Comparison of ENCODE assay signal across 8 cellular contexts in the genomic region with DNA sequence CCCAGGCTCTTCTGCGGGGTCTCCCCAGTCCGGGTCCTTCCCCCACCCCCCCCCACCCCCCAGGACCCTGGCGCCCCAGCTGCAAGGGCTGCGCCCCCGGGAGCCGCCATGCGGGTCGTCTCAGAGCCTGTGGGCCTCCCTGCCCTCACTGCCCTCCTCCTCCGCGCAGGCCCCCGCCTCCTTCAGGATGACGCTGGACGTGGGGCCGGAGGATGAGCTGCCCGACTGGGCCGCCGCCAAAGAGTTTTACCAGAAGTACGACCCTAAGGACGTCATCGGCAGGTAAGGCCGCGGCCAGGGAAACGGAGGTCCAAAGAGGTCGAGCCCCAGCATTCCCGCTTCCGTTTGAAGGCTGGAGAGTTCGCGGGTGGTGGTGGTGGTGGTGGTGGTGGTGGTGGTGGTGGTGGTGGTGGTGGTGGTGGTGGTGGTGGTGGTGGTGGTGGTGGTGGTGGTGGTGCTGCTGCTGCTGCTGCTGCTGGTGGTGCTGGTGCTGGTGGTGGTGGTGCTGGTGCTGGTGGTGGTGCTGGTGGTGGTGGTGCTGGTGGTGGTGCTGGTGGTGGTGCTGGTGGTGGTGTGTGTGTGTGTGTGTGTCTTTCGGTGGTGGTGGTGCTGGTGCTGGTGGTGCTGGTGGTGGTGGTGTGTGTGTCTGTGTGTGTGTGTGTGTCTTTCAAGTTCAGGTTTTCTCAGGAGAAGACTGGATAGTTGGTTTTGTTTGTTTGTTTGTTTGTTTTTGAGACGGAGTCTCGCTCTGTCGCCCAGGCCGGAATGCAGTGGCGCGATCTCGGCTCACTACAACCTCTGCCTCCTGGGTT. TPM values are rescaled to one million over a fixed set of nuclear protein-coding genes. Genes with fewer than 3 reads are reported as not detected.
DNase-seq lines count a peak whose midpoint lies in the region; ATAC-seq and TF ChIP-seq lines count a peak whose summit lies in the region.

No MANE protein-coding gene starts in this region.

- H3K4me1 Mint-ChIP-seq in activated CD4-positive, alpha-beta T cell treated with anti-CD3 and anti-CD28 coated beads for 36 hours: peaks cover 21% of the 10 kb centered on the region
- peaks cover 23 to 32% (median 29%) of the 10 kb centered on the region in 3 donors for H3K4me1 Mint-ChIP-seq in naive B cell

- peak overlapping the region; percentile 88 for H3K27ac Mint-ChIP-seq in activated CD4-positive, alpha-beta T cell treated with anti-CD3 and anti-CD28 coated beads for 36 hours
- H3K27ac Mint-ChIP-seq in naive B cell: peak overlapping the region in 4 of 6 donors; percentile 76 to 95 (median 87)

- no peaks in the 10 kb centered on the region for H3K27me3 Mint-ChIP-seq in activated CD4-positive, alpha-beta T cell treated with anti-CD3 and anti-CD28 coated beads for 36 hours
- no peaks in the 10 kb centered on the region for H3K27me3 Mint-ChIP-seq in naive B cell

- no peak for ATAC-seq in activated CD4-positive, alpha-beta T cell treated with anti-CD3 and anti-CD28 coated beads for 36 hours
- peak; percentile 20 for ATAC-seq in HG03045 (IDR thresholded peaks at IDR 0.05; ENCODE audit: unreplicated experiment)
- peak; percentile 36 for ATAC-seq in esophagus mucosa
- no peak for ATAC-seq in naive B cell (ENCODE audit: low read depth in 2 of 2)
- ATAC-seq in GM18502 (IDR thresholded peaks at IDR 0.05; ENCODE audit: poor library complexity, unreplicated experiment): no peak

- H3K36me3 Mint-ChIP-seq in activated CD4-positive, alpha-beta T cell treated with anti-CD3 and anti-CD28 coated beads for 36 hours (ENCODE audit: low read depth): peaks cover 23% of the 10 kb centered on the region
- peaks cover 5 to 8% of the 10 kb centered on the region in 2 donors for H3K36me3 Mint-ChIP-seq in naive B cell

- intact Hi-C loops in activated CD4-positive, alpha-beta T cell treated with anti-CD3 and anti-CD28 coated beads for 36 hours (cut with DNase I, micrococcal nuclease): loop anchor here (1.0 to 5.0 kb wide), 8 partner anchors 13 to 378 kb away; a partner anchor contains a TSS

- peak overlapping the region; percentile 66 for H3K4me3 ChIP-seq in WI38 (ENCODE audit: low read depth, low read length)

- peak; percentile 46 for DNase-seq in activated CD4-positive, alpha-beta T cell treated with anti-CD3 and anti-CD28 coated beads for 36 hours
- no peak for DNase-seq in activated CD4-positive, alpha-beta T cell treated with anti-CD3 and anti-CD28 coated beads, Interleukin-2, amount 50 U/mL, for 1 hour
- DNase-seq in naive B cell: no peak
- DNase-seq in midbrain (lab: John Stamatoyannopoulos, UW): no peak

- H3K9me3 Mint-ChIP-seq in activated CD4-positive, alpha-beta T cell treated with anti-CD3 and anti-CD28 coated beads for 36 hours (ENCODE audit: low read depth): no peaks in the 10 kb centered on the region
- no peaks in the 10 kb centered on the region for H3K9me3 Mint-ChIP-seq in naive B cell

- POLR2A ChIA-PET in activated CD4-positive, alpha-beta T cell treated with anti-CD3 and anti-CD28 coated beads for 36 hours (lab: Charles Lee): interaction anchor here (0.6 to 1.4 kb wide), 7 partner anchors 9 to 325 kb away, joined by 3 to 14 read pairs (median 3); a partner anchor contains a TSS

- CTCF ChIA-PET in activated CD4-positive, alpha-beta T cell treated with anti-CD3 and anti-CD28 coated beads for 36 hours (lab: Charles Lee): interaction anchor here (0.7 to 1.9 kb wide), 9 partner anchors 10 to 113 kb away, joined by 3 to 10 read pairs (median 4); no protein-coding TSS in a partner anchor

- peak overlapping the region; percentile 88 for H3K4me3 Mint-ChIP-seq in activated CD4-positive, alpha-beta T cell treated with anti-CD3 and anti-CD28 coated beads for 36 hours
- peak overlapping the region; percentile 88 to 97 (median 94) for H3K4me3 Mint-ChIP-seq in naive B cell

- TF ChIP-seq CTCF in WI38 (IDR thresholded peaks at IDR 0.05; ENCODE audit: low read depth, low read length): no peak

RNA-seq across cellular contexts. Expression of a gene that starts 0.6 kb away (rescaled TPM):
- 10 to 100 TPM; 21.8 to 26.0 TPM for total RNA-seq in activated CD4-positive, alpha-beta T cell treated with anti-CD3 and anti-CD28 coated beads for 36 hours
- 16.9 TPM for total RNA-seq in esophagus mucosa
- polyA plus RNA-seq in naive B cell (ENCODE audit: low read depth in 6 of 6): 10 to 100 TPM; 24.7 to 43.9 (median 29.8) TPM

RNA-seq across cellular contexts. Expression of a gene that starts 13.0 kb away (rescaled TPM):
- total RNA-seq in activated CD4-positive, alpha-beta T cell treated with anti-CD3 and anti-CD28 coated beads for 36 hours: 1 to 10 TPM; 1.7 to 3.1 TPM
- total RNA-seq in esophagus mucosa: 2.2 TPM
- polyA plus RNA-seq in naive B cell (ENCODE audit: low read depth in 6 of 6): under 1 TPM; 0.16 to 0.88 (median 0.62) TPM

RNA-seq across cellular contexts. Expression of a gene that starts 13.3 kb away (rescaled TPM):
- 10 to 100 TPM; 72.3 to 85.5 TPM for total RNA-seq in activated CD4-positive, alpha-beta T cell treated with anti-CD3 and anti-CD28 coated beads for 36 hours
- total RNA-seq in esophagus mucosa: 56.8 TPM
- polyA plus RNA-seq in naive B cell (ENCODE audit: low read depth in 6 of 6): 10 to 100 TPM; 15.0 to 51.6 (median 28.8) TPM

RNA-seq across cellular contexts. Expression of a gene that starts 38.2 kb away (rescaled TPM):
- 1 to 10 TPM; 3.4 to 3.7 TPM for total RNA-seq in activated CD4-positive, alpha-beta T cell treated with anti-CD3 and anti-CD28 coated beads for 36 hours
- total RNA-seq in esophagus mucosa: 4.7 TPM
- 1 to 10 TPM in 1 of 6 donors, under 1 TPM in 4, not detected in 1; 0.23 to 1.4 (median 0.45) TPM for polyA plus RNA-seq in naive B cell (ENCODE audit: low read depth in 6 of 6)

RNA-seq across cellular contexts. Expression of a gene that starts 49.9 kb away (rescaled TPM):
- total RNA-seq in activated CD4-positive, alpha-beta T cell treated with anti-CD3 and anti-CD28 coated beads for 36 hours: 10 to 100 TPM; 58.7 to 69.5 TPM
- total RNA-seq in esophagus mucosa: 29.5 TPM
- 10 to 100 TPM in 5 of 6 donors, not detected in 1; 11.9 to 41.5 (median 14.8) TPM for polyA plus RNA-seq in naive B cell (ENCODE audit: low read depth in 6 of 6)

Comparison
In these comparisons a context has a peak if more than half of its experiments do, and no peak if none do; other contexts are left out.
1. ATAC-seq: peak in HG03045 (single experiment) and esophagus mucosa (single experiment); none in activated CD4-positive, alpha-beta T cell treated with anti-CD3 and anti-CD28 coated beads for 36 hours (single experiment), naive B cell (0 of 2) and GM18502 (single experiment).